ENCODE assay signal across 1 cellular context in the genomic region with DNA sequence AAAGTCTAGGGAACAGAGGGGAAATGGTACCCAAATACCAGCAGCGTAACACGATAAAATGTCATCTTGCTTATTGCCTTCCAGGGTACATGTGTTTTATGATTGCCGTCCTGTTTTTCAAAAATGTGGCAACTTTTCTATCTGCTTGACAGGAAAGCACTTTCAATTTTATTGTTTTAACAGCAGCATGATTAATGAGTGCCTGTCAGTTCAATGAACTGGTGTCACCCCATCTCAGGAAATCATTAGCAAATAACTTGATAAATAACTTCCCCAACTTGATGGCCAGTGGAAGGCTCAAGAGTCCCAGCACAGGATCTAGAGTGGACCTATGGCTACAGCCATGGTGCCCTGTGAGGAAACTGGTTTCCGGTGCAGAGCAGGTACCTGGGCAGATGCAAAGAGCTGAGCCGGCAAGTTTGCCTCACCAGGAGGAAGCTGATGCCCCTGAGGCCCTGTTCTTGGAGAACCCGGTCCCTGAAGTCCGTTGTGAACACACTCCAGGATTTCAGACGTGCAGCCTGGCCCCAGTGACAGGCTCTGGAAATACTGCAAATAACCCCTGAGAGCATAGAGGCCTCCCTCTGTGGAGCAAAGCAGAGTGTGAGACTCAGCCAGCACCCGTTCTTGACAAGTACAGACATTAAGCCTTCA.
TF ChIP-seq lines count a peak whose summit lies in the region.

No MANE protein-coding gene starts in this region.

TF ChIP-seq in GM12878, 131 proteins besides CTCF, POLR2A, EP300 and RAD21:
- TF ChIP-seq, protein P1, sequence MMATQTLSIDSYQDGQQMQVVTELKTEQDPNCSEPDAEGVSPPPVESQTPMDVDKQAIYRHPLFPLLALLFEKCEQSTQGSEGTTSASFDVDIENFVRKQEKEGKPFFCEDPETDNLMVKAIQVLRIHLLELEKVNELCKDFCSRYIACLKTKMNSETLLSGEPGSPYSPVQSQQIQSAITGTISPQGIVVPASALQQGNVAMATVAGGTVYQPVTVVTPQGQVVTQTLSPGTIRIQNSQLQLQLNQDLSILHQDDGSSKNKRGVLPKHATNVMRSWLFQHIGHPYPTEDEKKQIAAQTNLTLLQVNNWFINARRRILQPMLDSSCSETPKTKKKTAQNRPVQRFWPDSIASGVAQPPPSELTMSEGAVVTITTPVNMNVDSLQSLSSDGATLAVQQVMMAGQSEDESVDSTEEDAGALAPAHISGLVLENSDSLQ (IDR thresholded peaks at IDR 0.05), result peak; percentile 68; the same call in 1 of the 2 replicates
- no peak for TF ChIP-seq NFXL1 (IDR thresholded peaks at IDR 0.05; ENCODE audit: borderline replicate concordance)
- no peak for TF ChIP-seq FOXM1 (IDR thresholded peaks at IDR 0.05; ENCODE audit: low read depth, low read length)
- TF ChIP-seq CBX5 (IDR thresholded peaks at IDR 0.05; ENCODE audit: low read depth), result no peak
